36 cellular contexts compared by ENCODE assay signal in the genomic region with DNA sequence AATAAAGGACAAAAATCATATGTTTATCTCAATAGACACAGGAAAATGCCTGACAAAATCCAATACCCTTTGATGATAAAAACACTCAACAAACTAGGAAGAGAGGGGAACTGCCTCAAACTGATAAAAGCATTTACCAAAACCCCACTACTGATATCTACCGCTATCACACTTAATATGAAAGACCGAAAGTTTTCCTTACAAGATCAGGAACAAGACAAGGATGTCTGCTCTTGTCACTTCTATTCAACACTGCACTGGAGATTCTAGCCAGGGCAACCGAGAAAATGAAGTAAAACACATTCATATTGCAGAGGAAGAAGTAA. TPM values are rescaled to one million over a fixed set of nuclear protein-coding genes. Genes with fewer than 3 reads are reported as not detected.
"Had no signal": no experiment of that assay in that cellular context is flagged by ENCODE, and none has a peak within 500 bp of the region (broad histone marks: within the 10 kb centered on the region; RNA-seq: fewer than 3 reads in every experiment).

No MANE protein-coding gene starts in this region.

- H3K9me3 Mint-ChIP-seq: naive thymus-derived CD4-positive, alpha-beta T cell; stimulated activated effector memory CD8-positive, alpha-beta T cell treated with anti-CD3 and anti-CD28 coated beads, Interleukin-12 subunit alpha, Interleukin-12 subunit beta, amount 100 ng/mL, for 72 hours had no signal

- H3K4me3 ChIP-seq: coronary artery, esophagus muscularis mucosa, gastroesophageal sphincter, heart left ventricle, hepatocyte, left lung, neural progenitor cell, smooth muscle cell, testis, tibial artery had no signal

- ATAC-seq: foreskin keratinocyte; gastroesophageal sphincter; heart left ventricle; left cardiac atrium; left lung; naive thymus-derived CD4-positive, alpha-beta T cell; sciatic nerve had no signal

- H3K27ac ChIP-seq: coronary artery, esophagus muscularis mucosa, foreskin keratinocyte, gastroesophageal sphincter, left lung, neural progenitor cell, testis, tibial artery had no signal

- H3K27ac Mint-ChIP-seq: naive thymus-derived CD4-positive, alpha-beta T cell; nephron; neural progenitor cell; progenitor cell of endocrine pancreas; stimulated activated effector memory CD8-positive, alpha-beta T cell treated with anti-CD3 and anti-CD28 coated beads, Interleukin-12 subunit alpha, Interleukin-12 subunit beta, amount 100 ng/mL, for 72 hours; type B pancreatic cell had no signal

- H3K4me3 Mint-ChIP-seq: naive thymus-derived CD4-positive, alpha-beta T cell; nephron; neural progenitor cell; stimulated activated effector memory CD8-positive, alpha-beta T cell treated with anti-CD3 and anti-CD28 coated beads, Interleukin-12 subunit alpha, Interleukin-12 subunit beta, amount 100 ng/mL, for 72 hours; type B pancreatic cell had no signal

- H3K4me1 ChIP-seq: foreskin keratinocyte, left lung, testis, tibial artery had no signal

- DNase-seq: effector memory CD4-positive, alpha-beta T cell; foreskin keratinocyte; heart left ventricle; left cardiac atrium; left lung; mesendoderm; midbrain; naive thymus-derived CD4-positive, alpha-beta T cell; stimulated activated CD4-positive, alpha-beta T cell treated with anti-CD3 and anti-CD28 coated beads, Interleukin-2, amount 100 ng/mL, for 24 hours; stimulated activated CD4-positive, alpha-beta T cell treated with anti-CD3 and anti-CD28 coated beads, Interleukin-4, amount 100 ng/mL, for 24 hours; stimulated activated naive CD4-positive, alpha-beta T cell treated with Interleukin-2 at 50 U/mL for 16 hours; substantia nigra; testis; tibial artery had no signal

- H3K4me2 ChIP-seq: neural progenitor cell, smooth muscle cell had no signal

- H3K27me3 ChIP-seq: esophagus muscularis mucosa, foreskin keratinocyte, gastroesophageal sphincter, heart left ventricle, hepatocyte, left lung, neural progenitor cell, testis, tibial artery had no signal

- H2AFZ ChIP-seq: hepatocyte, neural progenitor cell, parathyroid adenoma had no signal

- H3K4me1 Mint-ChIP-seq: nephron, neural progenitor cell had no signal

- H3K27me3 Mint-ChIP-seq: naive thymus-derived CD4-positive, alpha-beta T cell; progenitor cell of endocrine pancreas; type B pancreatic cell had no signal

- H3K9me3 ChIP-seq: esophagus muscularis mucosa, gastroesophageal sphincter, heart left ventricle, left lung, testis, tibial artery had no signal

- H3K9ac ChIP-seq: neural progenitor cell, parathyroid adenoma had no signal

RNA-seq across cellular contexts. Expression of a gene that starts 52.4 kb away (rescaled TPM):
- total RNA-seq: dermis blood vessel endothelial cell; endothelial cell of umbilical vein; epithelial cell of proximal tubule; esophagus muscularis mucosa; fibroblast of lung; foreskin keratinocyte; gastroesophageal sphincter; heart left ventricle; hepatocyte; kidney epithelial cell; left cardiac atrium; left lung; lower leg skin; lung microvascular endothelial cell; mucosa of gallbladder; naive thymus-derived CD4-positive, alpha-beta T cell; osteoblast; progenitor cell of endocrine pancreas; sciatic nerve; smooth muscle cell; urinary bladder had no signal
- polyA plus RNA-seq: endothelial cell of umbilical vein; fibroblast of lung; foreskin keratinocyte; heart left ventricle; hepatocyte; naive thymus-derived CD4-positive, alpha-beta T cell; smooth muscle cell; urinary bladder had no signal
